8 cellular contexts compared by ENCODE assay signal in the genomic region with DNA sequence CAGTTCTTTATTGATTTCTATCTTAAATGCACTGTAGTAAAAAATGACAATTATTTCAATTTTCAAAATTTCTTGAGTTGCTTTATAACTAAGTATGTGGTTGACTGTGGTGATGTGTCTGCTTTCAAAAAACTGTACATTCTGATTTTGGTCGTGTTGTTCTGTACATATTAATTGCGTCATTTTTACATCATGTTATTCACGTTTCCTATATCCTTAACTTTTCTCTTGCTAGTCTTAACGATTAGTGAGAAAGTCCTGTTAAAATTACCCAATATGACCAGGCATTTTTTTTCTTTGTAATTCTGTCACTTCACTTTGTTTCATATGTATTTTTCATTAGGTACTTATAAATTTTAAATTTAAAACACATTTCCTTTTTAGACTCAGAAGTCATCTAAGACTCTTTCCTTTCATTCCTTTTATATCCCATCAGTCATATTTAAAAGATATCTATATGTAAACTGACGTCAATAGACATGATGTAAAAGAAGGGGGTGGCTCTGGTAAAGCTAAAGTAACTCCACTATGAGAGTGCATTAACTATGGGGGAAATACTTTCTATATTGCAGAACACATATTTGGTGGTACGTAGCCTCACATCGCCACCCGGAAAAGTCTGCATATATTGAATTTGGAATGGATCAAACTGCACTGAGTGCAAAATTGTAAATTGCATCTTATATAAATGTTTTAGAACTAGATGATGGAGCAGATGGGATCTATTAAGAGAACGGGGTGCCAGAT. TPM values are rescaled to one million over a fixed set of nuclear protein-coding genes. Genes with fewer than 3 reads are reported as not detected.
DNase-seq lines count a peak whose midpoint lies in the region; ATAC-seq and TF ChIP-seq lines count a peak whose summit lies in the region.

No MANE protein-coding gene starts in this region.

- no peak for TF ChIP-seq POLR2A in gastroesophageal sphincter (IDR thresholded peaks at IDR 0.05)

- peak overlapping the region; percentile 92 to 96 (median 96) for H3K4me3 Mint-ChIP-seq in T-cell
- peak overlapping the region; percentile 94 for H3K4me3 Mint-ChIP-seq in stimulated activated memory B cell treated with anti-CD40 and anti-IgM and Interleukin-4, amounts not matched to agents 10 μg/mL and 1 μg/mL and 100 μg/mL, for 72 hours

- WGBS in gastroesophageal sphincter (ENCODE audit: low coverage in 1 of 2), 2 donors: 41 to 51% methylated on average over 8 to 9 of the region's 9 CpGs

- H3K4me1 ChIP-seq in gastroesophageal sphincter: peaks cover 0 to 39% (median 10%) of the 10 kb centered on the region in 3 donors

- H3K27ac Mint-ChIP-seq in T-cell: peak overlapping the region; percentile 98 to 100
- peak overlapping the region; percentile 96 for H3K27ac Mint-ChIP-seq in stimulated activated memory B cell treated with anti-CD40 and anti-IgM and Interleukin-4, amounts not matched to agents 10 μg/mL and 1 μg/mL and 100 μg/mL, for 72 hours

- no peak for TF ChIP-seq EP300 in gastroesophageal sphincter (IDR thresholded peaks at IDR 0.05)

- peaks cover 13% of the 10 kb centered on the region for H3K36me3 Mint-ChIP-seq in T-cell
- H3K36me3 Mint-ChIP-seq in stimulated activated memory B cell treated with anti-CD40 and anti-IgM and Interleukin-4, amounts not matched to agents 10 μg/mL and 1 μg/mL and 100 μg/mL, for 72 hours: peaks cover 14% of the 10 kb centered on the region

- no peaks in the 10 kb centered on the region for H3K9me3 Mint-ChIP-seq in T-cell
- no peaks in the 10 kb centered on the region for H3K9me3 Mint-ChIP-seq in stimulated activated memory B cell treated with anti-CD40 and anti-IgM and Interleukin-4, amounts not matched to agents 10 μg/mL and 1 μg/mL and 100 μg/mL, for 72 hours

- no peaks in the 10 kb centered on the region for H3K9me3 ChIP-seq in gastroesophageal sphincter

- CTCF ChIA-PET in T-cell (lab: Charles Lee): interaction anchor here in 1 of 2 donors (0.7 to 1.5 kb wide), 3 partner anchors 15 to 62 kb away, joined by 3 to 5 read pairs (median 3); no protein-coding TSS in a partner anchor

- peaks cover 0 to 20% of the 10 kb centered on the region in 2 donors for H3K36me3 ChIP-seq in gastroesophageal sphincter

- peak overlapping the region in 2 of 4 donors; percentile 92 to 96 for H3K27ac ChIP-seq in gastroesophageal sphincter

- peak overlapping the region; percentile 78 to 82 for H3K4me3 ChIP-seq in gastroesophageal sphincter

- POLR2A ChIA-PET in T-cell (lab: Charles Lee): no interaction called here

- peak; percentile 11 for DNase-seq in NCI-H2227 treated with DMSO at 0.1 percent for 48 hours (lab: John Stamatoyannopoulos, UW)
- DNase-seq in NCI-H2227 (lab: John Stamatoyannopoulos, UW; ENCODE audit: unreplicated experiment): no peak
- DNase-seq in T-cell: no peak
- no peak for DNase-seq in hippocampal formation (lab: John Stamatoyannopoulos, UW)
- no peak for DNase-seq in kidney tubule cell (ENCODE audit: low spot score)

- peaks cover 43 to 63% (median 51%) of the 10 kb centered on the region in 3 donors for H3K4me1 Mint-ChIP-seq in T-cell
- H3K4me1 Mint-ChIP-seq in stimulated activated memory B cell treated with anti-CD40 and anti-IgM and Interleukin-4, amounts not matched to agents 10 μg/mL and 1 μg/mL and 100 μg/mL, for 72 hours: peaks cover 38% of the 10 kb centered on the region

- H3K27me3 ChIP-seq in gastroesophageal sphincter: peaks cover 7% of the 10 kb centered on the region

- no peaks in the 10 kb centered on the region for H3K27me3 Mint-ChIP-seq in T-cell
- no peaks in the 10 kb centered on the region for H3K27me3 Mint-ChIP-seq in stimulated activated memory B cell treated with anti-CD40 and anti-IgM and Interleukin-4, amounts not matched to agents 10 μg/mL and 1 μg/mL and 100 μg/mL, for 72 hours

- ATAC-seq in T-cell (replicated peaks in 1 of 4) (no peak), gastroesophageal sphincter (no peak), HG03159 (IDR thresholded peaks at IDR 0.05; ENCODE audit: unreplicated experiment) (no peak)
- no peak for ATAC-seq in stimulated activated memory B cell treated with anti-CD40 and anti-IgM and Interleukin-4, amounts not matched to agents 10 μg/mL and 1 μg/mL and 100 μg/mL, for 72 hours

- no peak for TF ChIP-seq CTCF in gastroesophageal sphincter (IDR thresholded peaks at IDR 0.05)

RNA-seq across cellular contexts. Expression of a gene that starts 1.1 kb away (rescaled TPM):
- total RNA-seq in T-cell (10 to 100 TPM in 4 of 5 donors, 1 to 10 TPM in 1; 9.7 to 28.2 (median 21.8) TPM), gastroesophageal sphincter (10 to 100 TPM; 13.4 to 24.7 (median 16.9) TPM)
